ENCODE assay signal across 20 cellular contexts in the genomic region with DNA sequence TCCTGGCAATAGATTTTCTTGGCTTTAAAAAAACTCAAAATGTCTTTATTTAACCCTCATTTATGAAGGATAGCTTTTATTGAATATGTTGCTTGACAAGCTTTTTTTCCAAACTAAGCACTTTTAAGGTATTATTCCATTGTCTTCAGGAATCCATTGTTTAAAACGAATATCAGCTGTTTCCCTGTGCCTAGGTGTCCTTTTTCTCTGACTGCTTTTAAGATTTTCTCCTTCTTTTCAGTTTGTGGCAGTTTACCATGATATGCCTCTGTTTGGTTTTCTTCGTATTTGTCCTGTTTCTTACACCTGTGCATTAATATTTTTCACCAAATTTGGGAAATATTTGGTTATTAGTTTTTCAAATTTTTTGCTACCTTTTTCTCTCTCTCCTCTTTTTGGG.
DNase-seq lines count a peak whose midpoint lies in the region; ATAC-seq, FAIRE-seq and TF ChIP-seq lines count a peak whose summit lies in the region.
"Had no signal": no experiment of that assay in that cellular context is flagged by ENCODE, and none has a peak within 500 bp of the region (broad histone marks: within the 10 kb centered on the region; RNA-seq: fewer than 3 reads in every experiment).

No MANE protein-coding gene starts in this region.

- H3K27ac ChIP-seq in HepG2 (ENCODE audit: extremely low read length, insufficient read depth, low read length) (no peak overlapping the region), right lobe of liver (no peak overlapping the region), PC-9 (no peak overlapping the region)

- ATAC-seq in HepG2 (no peak), right lobe of liver (no peak), HG02840 (IDR thresholded peaks at IDR 0.05; ENCODE audit: low FRiP score, unreplicated experiment) (no peak)

- in situ Hi-C loops in HepG2 (cut with HindIII; ENCODE audit: extremely low pct_ligation_motif_present, low pct_unique_long_range_greater_than_20kb), result no loop called here

- no peaks in the 10 kb centered on the region; the same call in 1 of the 2 replicates for H4K20me1 ChIP-seq in HepG2 (ENCODE audit: insufficient read depth, low read length)
- no peaks in the 10 kb centered on the region for H4K20me1 ChIP-seq in PC-9 (ENCODE audit: insufficient read depth)

- H3K9me2 ChIP-seq in PC-9 (ENCODE audit: insufficient read depth), result no peaks in the 10 kb centered on the region

- H3K4me3 ChIP-seq in HepG2 (replicated peaks in 1 of 3; ENCODE audit: insufficient read depth in 1 of 3, low read depth in 2 of 3, low read length in 3 of 3), result no peak overlapping the region
- no peak overlapping the region for H3K4me3 ChIP-seq in right lobe of liver
- H3K4me3 ChIP-seq in PC-9, result 0 out of 2 replicates have a peak overlapping the region, but pooled peaks have one; percentile 24
- H3K4me3 ChIP-seq in choroid plexus epithelial cell (ENCODE audit: low read depth, low read length), result no peak overlapping the region

- H3K27me3 Mint-ChIP-seq in activated T-helper 1 cell treated with anti-CD3 and anti-CD28 coated beads, Interleukin-12 subunit alpha, Interleukin-12 subunit beta, Interleukin-2, Interleukin-4 antibody, amounts not matched to agents 30 ng/mL and 10 ng/mL and 1 ng/mL, durations not matched to agents 14 hours and 24 hours and 36 hours (ENCODE audit: insufficient read depth), result peaks cover 4% of the 10 kb centered on the region

- no peak for TF ChIP-seq EP300 in HepG2 (IDR thresholded peaks at IDR 0.05; ENCODE audit: low read depth in 2 of 2, low read length in 2 of 2)
- no peak for TF ChIP-seq EP300 in HepG2 (CRISPR knock-in tag; IDR thresholded peaks at IDR 0.05; ENCODE audit: borderline replicate concordance)

- H2AFZ ChIP-seq in HepG2 (ENCODE audit: low read length) (no peak overlapping the region), PC-9 (no peak overlapping the region)

- H3K27ac Mint-ChIP-seq in activated T-helper 1 cell treated with anti-CD3 and anti-CD28 coated beads, Interleukin-12 subunit alpha, Interleukin-12 subunit beta, Interleukin-2, Interleukin-4 antibody, amounts not matched to agents 30 ng/mL and 10 ng/mL and 1 ng/mL, durations not matched to agents 14 hours and 24 hours and 36 hours, result no peak overlapping the region
- H3K27ac Mint-ChIP-seq: CD4-positive, CD25-positive, alpha-beta regulatory T cell; H9; IgD-negative memory B cell had no signal

- BruUV-seq in HepG2 (replicated peaks; lab: Mats Ljungman, UMichigan) (no TSS peak), PC-9 (replicated peaks; lab: Mats Ljungman, UMichigan) (no TSS peak)

- H3K4me3 Mint-ChIP-seq in activated T-helper 1 cell treated with anti-CD3 and anti-CD28 coated beads, Interleukin-12 subunit alpha, Interleukin-12 subunit beta, Interleukin-2, Interleukin-4 antibody, amounts not matched to agents 30 ng/mL and 10 ng/mL and 1 ng/mL, durations not matched to agents 14 hours and 24 hours and 36 hours, result no peak overlapping the region
- H3K4me3 Mint-ChIP-seq: CD4-positive, CD25-positive, alpha-beta regulatory T cell; CD8-positive, alpha-beta memory T cell; H9; IgD-negative memory B cell had no signal

- no peak overlapping the region for H3K9ac ChIP-seq in HepG2 (ENCODE audit: insufficient read depth, low read depth, low read length)

- no peaks in the 10 kb centered on the region for H3F3A ChIP-seq in PC-9 (ENCODE audit: insufficient read depth, low read depth)

- DNase-seq in HepG2 (ENCODE audit: low spot score) (no peak), right lobe of liver (no peak), PC-9 (no peak), choroid plexus epithelial cell (ENCODE audit: low read depth) (peak; percentile 3), H4 (ENCODE audit: low spot score) (no peak)
- no peak for DNase-seq in activated T-helper 1 cell treated with anti-CD3 and anti-CD28 coated beads, Interleukin-12 subunit alpha, Interleukin-12 subunit beta, Interleukin-2, Interleukin-4 antibody, amounts not matched to agents 30 ng/mL and 10 ng/mL and 1 ng/mL, durations not matched to agents 14 hours and 24 hours and 36 hours (ENCODE audit: low spot score)
- DNase-seq: ACHN; BE2C; C1 segment of cervical spinal cord; CD4-positive, CD25-positive, alpha-beta regulatory T cell; CD8-positive, alpha-beta memory T cell; COR-L47; GOT3; H9; KG1 had no signal

- H3K27me3 ChIP-seq in HepG2 (ENCODE audit: control insufficient read depth in 1 of 2, insufficient read depth in 2 of 2, low read length in 2 of 2), result peaks cover 14 to 55% of the 10 kb centered on the region in 2 experiments; a peak in 4 of 5 replicates
- no peaks in the 10 kb centered on the region for H3K27me3 ChIP-seq in right lobe of liver
- H3K27me3 ChIP-seq in PC-9 (ENCODE audit: insufficient read depth, low read depth), result peaks cover 99% of the 10 kb centered on the region

- H3K9me3 ChIP-seq in HepG2 (ENCODE audit: low read length) (peaks cover 20% of the 10 kb centered on the region), right lobe of liver (no peaks in the 10 kb centered on the region), PC-9 (ENCODE audit: insufficient read depth, low read depth) (0 out of 2 replicates have a peak, but pooled peaks cover 13% of the 10 kb centered on the region)

- POLR2A ChIA-PET in HepG2 (lab: Yijun Ruan, JAX), result no interaction called here
- POLR2A ChIA-PET in PC-9 (lab: Charles Lee; ENCODE audit: unreplicated experiment), result no interaction called here

- H3K36me3 Mint-ChIP-seq in activated T-helper 1 cell treated with anti-CD3 and anti-CD28 coated beads, Interleukin-12 subunit alpha, Interleukin-12 subunit beta, Interleukin-2, Interleukin-4 antibody, amounts not matched to agents 30 ng/mL and 10 ng/mL and 1 ng/mL, durations not matched to agents 14 hours and 24 hours and 36 hours (ENCODE audit: low read depth), result no peaks in the 10 kb centered on the region
- H3K36me3 Mint-ChIP-seq: CD4-positive, CD25-positive, alpha-beta regulatory T cell had no signal

- H3K36me3 ChIP-seq in HepG2 (replicated peaks in 1 of 2; ENCODE audit: control insufficient read depth in 1 of 2, insufficient read depth in 2 of 2, low read length in 2 of 2) (no peaks in the 10 kb centered on the region), right lobe of liver (no peaks in the 10 kb centered on the region), PC-9 (ENCODE audit: low read depth) (no peaks in the 10 kb centered on the region)
- H3K36me3 ChIP-seq: BE2C had no signal

- TF ChIP-seq RAD21 in HepG2 (CRISPR knock-in tag; IDR thresholded peaks at IDR 0.05), result no peak

- 1% methylated on average over 2 of the region's 2 CpGs for WGBS in HepG2 (ENCODE audit: low lambda C conversion rate)
- WGBS in right lobe of liver (ENCODE audit: insufficient coverage, low coverage, low lambda C conversion rate, missing lambda C conversion rate), result 36% methylated on average over 2 of the region's 2 CpGs

- no peaks in the 10 kb centered on the region for H3K4me1 Mint-ChIP-seq in activated T-helper 1 cell treated with anti-CD3 and anti-CD28 coated beads, Interleukin-12 subunit alpha, Interleukin-12 subunit beta, Interleukin-2, Interleukin-4 antibody, amounts not matched to agents 30 ng/mL and 10 ng/mL and 1 ng/mL, durations not matched to agents 14 hours and 24 hours and 36 hours (ENCODE audit: low read depth)
- H3K4me1 Mint-ChIP-seq: CD4-positive, CD25-positive, alpha-beta regulatory T cell; CD8-positive, alpha-beta memory T cell; IgD-negative memory B cell had no signal

- H3K4me1 ChIP-seq in HepG2 (ENCODE audit: insufficient read depth, low read length) (no peaks in the 10 kb centered on the region), right lobe of liver (no peaks in the 10 kb centered on the region), PC-9 (replicated peaks; ENCODE audit: insufficient read depth) (no peaks in the 10 kb centered on the region)
- H3K4me1 ChIP-seq: BE2C had no signal

- H3K79me2 ChIP-seq in HepG2 (ENCODE audit: insufficient read depth, low read length) (no peaks in the 10 kb centered on the region), PC-9 (ENCODE audit: low read depth) (no peaks in the 10 kb centered on the region)

- TF ChIP-seq POLR2A in HepG2 (IDR thresholded peaks at IDR 0.05; ENCODE audit: insufficient read depth in 1 of 2, low read depth in 2 of 2, low read length in 2 of 2) (no peak), right lobe of liver (IDR thresholded peaks at IDR 0.05) (no peak)

- intact Hi-C loops in HepG2 (cut with micrococcal nuclease; ENCODE audit: unreplicated experiment) (no loop called here), right lobe of liver (cut with DNase I) (no loop called here), PC-9 (cut with micrococcal nuclease; ENCODE audit: unreplicated experiment) (no loop called here)
- intact Hi-C loops in activated T-helper 1 cell treated with anti-CD3 and anti-CD28 coated beads, Interleukin-12 subunit alpha, Interleukin-12 subunit beta, Interleukin-2, Interleukin-4 antibody, amounts not matched to agents 30 ng/mL and 10 ng/mL and 1 ng/mL, durations not matched to agents 14 hours and 24 hours and 36 hours (cut with micrococcal nuclease), result no loop called here

- H3K4me2 ChIP-seq in HepG2 (ENCODE audit: low read depth, low read length), result no peak overlapping the region
- H3K4me2 ChIP-seq in PC-9, result no peak overlapping the region

- CTCF ChIA-PET in HepG2 (lab: Yijun Ruan, JAX; ENCODE audit: low intra/inter-chr PET ratio, low total read pairs), result no interaction called here
- CTCF ChIA-PET in PC-9 (lab: Charles Lee), result no interaction called here

- TF ChIP-seq CTCF in HepG2 (CRISPR knock-in tag; IDR thresholded peaks at IDR 0.05) (no peak), right lobe of liver (IDR thresholded peaks at IDR 0.05) (no peak), PC-9 (conservative IDR thresholded peaks at IDR 0.05) (no peak), choroid plexus epithelial cell (conservative IDR thresholded peaks at IDR 0.05; ENCODE audit: low read depth, low read length) (no peak)

- peaks cover 9% of the 10 kb centered on the region for H3K9me3 Mint-ChIP-seq in activated T-helper 1 cell treated with anti-CD3 and anti-CD28 coated beads, Interleukin-12 subunit alpha, Interleukin-12 subunit beta, Interleukin-2, Interleukin-4 antibody, amounts not matched to agents 30 ng/mL and 10 ng/mL and 1 ng/mL, durations not matched to agents 14 hours and 24 hours and 36 hours

- no peak for FAIRE-seq in HepG2 (lab: Jason Lieb, UNC)
- FAIRE-seq: G401.6, GM12892, GM18507 had no signal

TF ChIP-seq in HepG2, 621 proteins besides CTCF, POLR2A, EP300 and RAD21 (continues in another document):
- TF ChIP-seq U2AF2 (IDR thresholded peaks at IDR 0.05; ENCODE audit: low read depth, low read length) (no peak), MAFK (conservative IDR thresholded peaks at IDR 0.05 in 1 of 2, IDR thresholded peaks at IDR 0.05 in 1 of 2; ENCODE audit: low read length in 2 of 2) (peak; percentile 38 to 50; a peak in 2 of 4 replicates), ZFP36 (IDR thresholded peaks at IDR 0.05; ENCODE audit: borderline replicate concordance, low read depth, low read length, partially characterized antibody) (peak; percentile 53), MTA1 (CRISPR knock-in tag; IDR thresholded peaks at IDR 0.05; ENCODE audit: borderline replicate concordance) (no peak), TP53 (CRISPR knock-in tag; conservative IDR thresholded peaks at IDR 0.05) (no peak), ZNF3 (CRISPR knock-in tag; IDR thresholded peaks at IDR 0.05) (no peak), ZNF317 (CRISPR knock-in tag; IDR thresholded peaks at IDR 0.05) (peak; percentile 99), ZNF7 (CRISPR knock-in tag; IDR thresholded peaks at IDR 0.05) (peak; percentile 96), PLRG1 (conservative IDR thresholded peaks at IDR 0.05) (no peak)
